Comparison of ENCODE assay signal across 16 cellular contexts in genomic region chr11:132142554-132142953, GRCh38.
"Had no signal": no experiment of that assay in that cellular context is flagged by ENCODE, and none has a peak within 500 bp of the region (broad histone marks: within the 10 kb centered on the region; RNA-seq: fewer than 3 reads in every experiment).

No MANE protein-coding gene starts in this region.

- H3K4me1 Mint-ChIP-seq: activated CD4-positive, alpha-beta memory T cell treated with anti-CD3 and anti-CD28 coated beads, Interleukin-2, amount 10 ng/mL, durations not matched to agents 7 days and 5 days; activated naive CD4-positive, alpha-beta T cell treated with anti-CD3 and anti-CD28 coated beads, Interleukin-2, amount 50 U/mL, for 24 hours; central memory CD8-positive, alpha-beta T cell; immature natural killer cell; nephron; stimulated activated memory B cell treated with anti-CD40 and anti-IgM and Interleukin-4, amounts not matched to agents 10 μg/mL and 1 μg/mL and 100 μg/mL, for 72 hours; WTC11 had no signal

- H3K36me3 ChIP-seq: lower lobe of right lung had no signal

- ATAC-seq: lower lobe of right lung; stimulated activated memory B cell treated with anti-CD40 and anti-IgM and Interleukin-4, amounts not matched to agents 10 μg/mL and 1 μg/mL and 100 μg/mL, for 72 hours; WTC11 had no signal

- H3K9me3 Mint-ChIP-seq: activated CD4-positive, alpha-beta memory T cell treated with anti-CD3 and anti-CD28 coated beads, Interleukin-2, amount 10 ng/mL, durations not matched to agents 7 days and 5 days; brain; nephron; WTC11 had no signal

- H3K4me3 ChIP-seq: lower lobe of right lung had no signal

- H3K27me3 Mint-ChIP-seq: activated CD4-positive, alpha-beta memory T cell treated with anti-CD3 and anti-CD28 coated beads, Interleukin-2, amount 10 ng/mL, durations not matched to agents 7 days and 5 days; activated naive CD4-positive, alpha-beta T cell treated with anti-CD3 and anti-CD28 coated beads, Interleukin-2, amount 50 U/mL, for 24 hours; activated T-cell treated with anti-CD3 and anti-CD28 coated beads, Interleukin-2, amount 50 U/mL, for 24 hours; brain; central memory CD8-positive, alpha-beta T cell; stimulated activated memory B cell treated with anti-CD40 and anti-IgM and Interleukin-4, amounts not matched to agents 10 μg/mL and 1 μg/mL and 100 μg/mL, for 72 hours had no signal

- H3K27ac ChIP-seq: lower lobe of right lung had no signal

- H3K4me1 ChIP-seq: lower lobe of right lung had no signal

- DNase-seq: activated CD4-positive, alpha-beta memory T cell treated with anti-CD3 and anti-CD28 coated beads, Interleukin-2, amount 10 ng/mL, durations not matched to agents 7 days and 5 days; activated CD4-positive, alpha-beta T cell treated with anti-CD3 and anti-CD28 coated beads for 4 hours; activated effector memory CD4-positive, alpha-beta T cell treated with Interleukin-2 at 50 U/mL for 16 hours; activated T-cell treated with anti-CD3 and anti-CD28 coated beads, Interleukin-2, amount 50 U/mL, for 24 hours; effector CD8-positive, alpha-beta T cell; foreskin fibroblast; immature natural killer cell; lower lobe of right lung; retina; stimulated activated CD4-positive, alpha-beta T cell treated with anti-CD3 and anti-CD28 coated beads, Interleukin-2, amount 100 ng/mL, for 48 hours had no signal

- H3K27ac Mint-ChIP-seq: activated CD4-positive, alpha-beta memory T cell treated with anti-CD3 and anti-CD28 coated beads, Interleukin-2, amount 10 ng/mL, durations not matched to agents 7 days and 5 days; activated naive CD4-positive, alpha-beta T cell treated with anti-CD3 and anti-CD28 coated beads, Interleukin-2, amount 50 U/mL, for 24 hours; activated T-cell treated with anti-CD3 and anti-CD28 coated beads, Interleukin-2, amount 50 U/mL, for 24 hours; immature natural killer cell; nephron; stimulated activated memory B cell treated with anti-CD40 and anti-IgM and Interleukin-4, amounts not matched to agents 10 μg/mL and 1 μg/mL and 100 μg/mL, for 72 hours; WTC11 had no signal

- H3K36me3 Mint-ChIP-seq: activated naive CD4-positive, alpha-beta T cell treated with anti-CD3 and anti-CD28 coated beads, Interleukin-2, amount 50 U/mL, for 24 hours; brain; immature natural killer cell; stimulated activated memory B cell treated with anti-CD40 and anti-IgM and Interleukin-4, amounts not matched to agents 10 μg/mL and 1 μg/mL and 100 μg/mL, for 72 hours; WTC11 had no signal

- H3K9me3 ChIP-seq: lower lobe of right lung had no signal

- H3K4me3 Mint-ChIP-seq: activated CD4-positive, alpha-beta memory T cell treated with anti-CD3 and anti-CD28 coated beads, Interleukin-2, amount 10 ng/mL, durations not matched to agents 7 days and 5 days; activated naive CD4-positive, alpha-beta T cell treated with anti-CD3 and anti-CD28 coated beads, Interleukin-2, amount 50 U/mL, for 24 hours; activated T-cell treated with anti-CD3 and anti-CD28 coated beads, Interleukin-2, amount 50 U/mL, for 24 hours; brain; central memory CD8-positive, alpha-beta T cell; immature natural killer cell; nephron; stimulated activated memory B cell treated with anti-CD40 and anti-IgM and Interleukin-4, amounts not matched to agents 10 μg/mL and 1 μg/mL and 100 μg/mL, for 72 hours; WTC11 had no signal
